21 cellular contexts compared by ENCODE assay signal in genomic region chr3:196039359-196039758, GRCh38. TPM values are rescaled to one million over a fixed set of nuclear protein-coding genes. Genes with fewer than 3 reads are reported as not detected.
DNase-seq lines count a peak whose midpoint lies in the region; ATAC-seq, FAIRE-seq and TF ChIP-seq lines count a peak whose summit lies in the region.
"Had no signal": no experiment of that assay in that cellular context is flagged by ENCODE, and none has a peak within 500 bp of the region (broad histone marks: within the 10 kb centered on the region; RNA-seq: fewer than 3 reads in every experiment).

No MANE protein-coding gene starts in this region.

- H3K4me1 Mint-ChIP-seq in activated T-helper 1 cell treated with anti-CD3 and anti-CD28 coated beads, Interleukin-12 subunit alpha, Interleukin-12 subunit beta, Interleukin-2, Interleukin-4 antibody, amounts not matched to agents 30 ng/mL and 10 ng/mL and 1 ng/mL, durations not matched to agents 14 hours and 24 hours and 36 hours (ENCODE audit: low read depth), result peaks cover 5% of the 10 kb centered on the region
- H3K4me1 Mint-ChIP-seq: CD4-positive, alpha-beta memory T cell; GM23338; H9 had no signal

- no peaks in the 10 kb centered on the region for H3K9me1 ChIP-seq in K562 (ENCODE audit: control insufficient read depth, insufficient read depth, low read length)

- H3K9me3 ChIP-seq in HEK293 (ENCODE audit: control insufficient read depth, insufficient read depth, low read depth, low read length) (no peaks in the 10 kb centered on the region), K562 (replicated peaks; ENCODE audit: control insufficient read depth, insufficient read depth, low read depth, low read length) (no peaks in the 10 kb centered on the region; the same call in 1 of the 2 replicates), kidney (ENCODE audit: control insufficient read depth in 1 of 2, low read length in 2 of 2) (no peaks in the 10 kb centered on the region), lower lobe of right lung (no peaks in the 10 kb centered on the region), vagina (no peaks in the 10 kb centered on the region)

- no peaks in the 10 kb centered on the region for H3K36me3 ChIP-seq in HEK293 (ENCODE audit: control insufficient read depth in 2 of 2, insufficient read depth in 1 of 2, low read length in 2 of 2)
- no peaks in the 10 kb centered on the region for H3K36me3 ChIP-seq in K562 (ENCODE audit: control insufficient read depth, insufficient read depth, low read length)
- no peaks in the 10 kb centered on the region for H3K36me3 ChIP-seq in kidney (ENCODE audit: control insufficient read depth in 1 of 2, insufficient read depth in 2 of 2, low read length in 2 of 2)
- no peaks in the 10 kb centered on the region for H3K36me3 ChIP-seq in lower lobe of right lung
- no peaks in the 10 kb centered on the region for H3K36me3 ChIP-seq in vagina

- H3K27ac ChIP-seq in HEK293 (ENCODE audit: extremely low read depth, low read depth, low read length), result no peak overlapping the region
- no peak overlapping the region for H3K27ac ChIP-seq in K562 (ENCODE audit: extremely low read depth, low read depth, low read length)
- no peak overlapping the region for H3K27ac ChIP-seq in kidney (ENCODE audit: low read depth in 2 of 2, low read length in 2 of 2)
- no peak overlapping the region for H3K27ac ChIP-seq in lower lobe of right lung
- no peak overlapping the region for H3K27ac ChIP-seq in vagina

- H3K79me2 ChIP-seq in K562 (ENCODE audit: control insufficient read depth, insufficient read depth, low read length), result no peaks in the 10 kb centered on the region

- H3K4me3 ChIP-seq in HEK293 (ENCODE audit: low read depth, low read length) (no peak overlapping the region), K562 (no peak overlapping the region), kidney (ENCODE audit: low read length in 2 of 2) (no peak overlapping the region), lower lobe of right lung (no peak overlapping the region), vagina (no peak overlapping the region)
- H3K4me3 ChIP-seq: GM12878, GM23338 had no signal

- ATAC-seq in K562 (no peak), lower lobe of right lung (no peak)
- ATAC-seq: GM12878, GM23338, HCT116 had no signal

- no peak for TF ChIP-seq POLR2A in K562 (conservative IDR thresholded peaks at IDR 0.05)
- TF ChIP-seq POLR2A in vagina (IDR thresholded peaks at IDR 0.05), result no peak

- POLR2A ChIA-PET in HEK293 (lab: Yijun Ruan, JAX) (no interaction called here), K562 (lab: Yijun Ruan, JAX) (interaction anchor here (1.8 to 3.8 kb wide), 2 partner anchors 11 to 17 kb away, joined by 5 to 33 read pairs; no protein-coding TSS in a partner anchor)

- no peak for TF ChIP-seq RAD21 in K562 (CRISPR knock-in tag; conservative IDR thresholded peaks at IDR 0.05 in 1 of 2, IDR thresholded peaks at IDR 0.05 in 1 of 2)

- H3K4me2 ChIP-seq in K562 (ENCODE audit: insufficient read depth, low read length), result no peak overlapping the region
- H3K4me2 ChIP-seq: GM23338 had no signal

- CTCF ChIA-PET in HEK293 (lab: Yijun Ruan, JAX), result interaction anchor here (0.7 kb wide), 1 partner anchor 1234 kb away, joined by 3 read pairs; no protein-coding TSS in a partner anchor
- CTCF ChIA-PET in K562 (lab: Yijun Ruan, JAX; ENCODE audit: low intra/inter-chr PET ratio), result no interaction called here

- FAIRE-seq in A204.1 (lab: Jason Lieb, UNC) (peak; percentile 56), K562 (lab: Jason Lieb, UNC) (no peak), kidney (lab: Jason Lieb, UNC) (peak; percentile 19)
- FAIRE-seq: GM12878, GM18507 had no signal

- H4K20me1 ChIP-seq in K562 (replicated peaks; ENCODE audit: control insufficient read depth, insufficient read depth, low read length), result no peaks in the 10 kb centered on the region

- H3K36me3 Mint-ChIP-seq in activated T-helper 1 cell treated with anti-CD3 and anti-CD28 coated beads, Interleukin-12 subunit alpha, Interleukin-12 subunit beta, Interleukin-2, Interleukin-4 antibody, amounts not matched to agents 30 ng/mL and 10 ng/mL and 1 ng/mL, durations not matched to agents 14 hours and 24 hours and 36 hours (ENCODE audit: low read depth), result peaks cover 18% of the 10 kb centered on the region

- H3K9me3 Mint-ChIP-seq in activated T-helper 1 cell treated with anti-CD3 and anti-CD28 coated beads, Interleukin-12 subunit alpha, Interleukin-12 subunit beta, Interleukin-2, Interleukin-4 antibody, amounts not matched to agents 30 ng/mL and 10 ng/mL and 1 ng/mL, durations not matched to agents 14 hours and 24 hours and 36 hours, result peaks cover 18% of the 10 kb centered on the region

- TF ChIP-seq CTCF in HEK293 (tag by site-specific recombination; IDR thresholded peaks at IDR 0.05) (no peak), K562 (IDR thresholded peaks at IDR 0.05 in 2 of 3, conservative IDR thresholded peaks at IDR 0.05 in 1 of 3; ENCODE audit: insufficient read depth in 2 of 3, low read depth in 1 of 3, low read length in 3 of 3) (no peak), kidney (IDR thresholded peaks at IDR 0.05; ENCODE audit: borderline replicate concordance, extremely low read depth, insufficient read depth) (no peak), lower lobe of right lung (IDR thresholded peaks at IDR 0.05) (no peak), vagina (IDR thresholded peaks at IDR 0.05) (no peak)

- H3K27me3 Mint-ChIP-seq in activated T-helper 1 cell treated with anti-CD3 and anti-CD28 coated beads, Interleukin-12 subunit alpha, Interleukin-12 subunit beta, Interleukin-2, Interleukin-4 antibody, amounts not matched to agents 30 ng/mL and 10 ng/mL and 1 ng/mL, durations not matched to agents 14 hours and 24 hours and 36 hours (ENCODE audit: insufficient read depth), result no peaks in the 10 kb centered on the region
- H3K27me3 Mint-ChIP-seq: CD4-positive, alpha-beta memory T cell had no signal

- BruUV-seq in K562 (replicated peaks; lab: Mats Ljungman, UMichigan), result no TSS peak

- no peak overlapping the region for H3K27ac Mint-ChIP-seq in activated T-helper 1 cell treated with anti-CD3 and anti-CD28 coated beads, Interleukin-12 subunit alpha, Interleukin-12 subunit beta, Interleukin-2, Interleukin-4 antibody, amounts not matched to agents 30 ng/mL and 10 ng/mL and 1 ng/mL, durations not matched to agents 14 hours and 24 hours and 36 hours
- H3K27ac Mint-ChIP-seq: CD4-positive, alpha-beta memory T cell; GM23338; H9; HFFc6 had no signal

- no peak for TF ChIP-seq EP300 in K562 (IDR thresholded peaks at IDR 0.05; ENCODE audit: low read length)

- intact Hi-C loops in K562 (cut with micrococcal nuclease) (no loop called here), kidney (cut with DNase I) (no loop called here), lower lobe of right lung (cut with DNase I) (no loop called here), vagina (cut with DNase I) (no loop called here)
- intact Hi-C loops in activated T-helper 1 cell treated with anti-CD3 and anti-CD28 coated beads, Interleukin-12 subunit alpha, Interleukin-12 subunit beta, Interleukin-2, Interleukin-4 antibody, amounts not matched to agents 30 ng/mL and 10 ng/mL and 1 ng/mL, durations not matched to agents 14 hours and 24 hours and 36 hours (cut with micrococcal nuclease), result no loop called here

- in situ Hi-C loops in K562 (cut with MboI), result no loop called here

- DNase-seq in K562 (ENCODE audit: extremely low read depth in 1 of 4, low spot score in 3 of 4) (no peak), kidney (no peak), lower lobe of right lung (no peak), vagina (ENCODE audit: extremely low spot score in 2 of 2) (no peak)
- DNase-seq in activated T-helper 1 cell treated with anti-CD3 and anti-CD28 coated beads, Interleukin-12 subunit alpha, Interleukin-12 subunit beta, Interleukin-2, Interleukin-4 antibody, amounts not matched to agents 30 ng/mL and 10 ng/mL and 1 ng/mL, durations not matched to agents 14 hours and 24 hours and 36 hours (ENCODE audit: low spot score), result no peak
- DNase-seq: 8988T; C1 segment of cervical spinal cord; Calu3; CD4-positive, alpha-beta memory T cell; COR-L47; DMS53; DMS79 treated with DMSO at 0.1 percent for 48 hours; GDM1; H9; HFFc6 had no signal

- no peak overlapping the region for H3K4me3 Mint-ChIP-seq in activated T-helper 1 cell treated with anti-CD3 and anti-CD28 coated beads, Interleukin-12 subunit alpha, Interleukin-12 subunit beta, Interleukin-2, Interleukin-4 antibody, amounts not matched to agents 30 ng/mL and 10 ng/mL and 1 ng/mL, durations not matched to agents 14 hours and 24 hours and 36 hours
- H3K4me3 Mint-ChIP-seq: CD4-positive, alpha-beta memory T cell; GM23338; H9; HFFc6 had no signal

- no peaks in the 10 kb centered on the region for H3K27me3 ChIP-seq in K562 (ENCODE audit: control insufficient read depth in 2 of 2, insufficient read depth in 2 of 2, low read length in 2 of 2)
- H3K27me3 ChIP-seq in lower lobe of right lung (ENCODE audit: low read depth), result no peaks in the 10 kb centered on the region
- H3K27me3 ChIP-seq in vagina, result no peaks in the 10 kb centered on the region

- WGBS in K562 (ENCODE audit: insufficient coverage, low coverage, missing lambda C conversion rate), result 100% methylated on average over 2 of the region's 2 CpGs

- no peak overlapping the region for H2AFZ ChIP-seq in K562 (ENCODE audit: low read depth, low read length)
- H2AFZ ChIP-seq: GM23338 had no signal

- H3K4me1 ChIP-seq in HEK293 (ENCODE audit: control insufficient read depth, insufficient read depth, low read length) (no peaks in the 10 kb centered on the region), K562 (replicated peaks in 1 of 2; ENCODE audit: control insufficient read depth in 2 of 2, insufficient read depth in 2 of 2, low read length in 2 of 2) (no peaks in the 10 kb centered on the region), kidney (ENCODE audit: control insufficient read depth in 1 of 2, insufficient read depth in 1 of 2, low read depth in 1 of 2, low read length in 2 of 2) (no peaks in the 10 kb centered on the region), lower lobe of right lung (no peaks in the 10 kb centered on the region), vagina (no peaks in the 10 kb centered on the region)

- no peak overlapping the region for H3K9ac ChIP-seq in K562 (ENCODE audit: insufficient read depth in 1 of 2, low read depth in 2 of 2, low read length in 2 of 2)
- H3K9ac ChIP-seq in kidney (ENCODE audit: low read length in 2 of 2), result no peak overlapping the region

RNA-seq across cellular contexts. Expression of gene TFRC, which starts 42.5 kb away (rescaled TPM):
- total RNA-seq in K562 (2011; cell fraction: chromatin; rRNA removed; ENCODE audit: low replicate concordance), result 1,487 and 3,369 TPM in 2 replicates
- 1,103 and 1,251 TPM in 2 replicates for total RNA-seq in K562 (2011; cell fraction: nucleolus; rRNA removed)
- 1,578 and 1,589 TPM in 2 replicates for total RNA-seq in K562 (2011; cell fraction: nucleoplasm; rRNA removed)
- total RNA-seq in K562 (2014; rRNA removed) (303 and 478 TPM in 2 replicates), K562 (2014; rRNA removed; fragmentation: Illumina TruSeq; extraction: Trizol) (468 and 534 TPM in 2 replicates), K562 (2015; rRNA removed; fragmentation: Illumina TruSeq; extraction: Trizol) (310 and 332 TPM in 2 replicates), K562 (2021) (450 and 470 TPM in 2 replicates), kidney (61.1 TPM), lower lobe of right lung (478 TPM), vagina (61.6 TPM)
- polyA plus RNA-seq in K562 (2011; rRNA removed) (521 and 679 TPM in 2 replicates), K562 (2014; fragmentation: Illumina TruSeq; extraction: Trizol) (239 and 256 TPM in 2 replicates), K562 (2014; fragmentation: Nextera tagmentation; extraction: Ambion mirVana) (100 to 1,000 TPM; 149 to 308 TPM), K562 (2014; rRNA removed) (241 and 268 TPM in 2 replicates), kidney (ENCODE audit: insufficient read depth, low read depth, low replicate concordance) (23.7 TPM)
- polyA plus RNA-seq in K562 (2011; cell fraction: cytosol; rRNA removed), result 104 and 238 TPM in 2 replicates
- 454 and 755 TPM in 2 replicates for polyA plus RNA-seq in K562 (2011; cell fraction: nucleus; rRNA removed)
- polyA plus RNA-seq in K562 (2012), result 166 and 406 TPM in 2 replicates
- polyA minus RNA-seq in K562 (2011; rRNA and poly(A)+ RNA removed), result 2,244 and 2,897 TPM in 2 replicates
- 425 and 493 TPM in 2 replicates for polyA minus RNA-seq in K562 (2011; cell fraction: cytosol; rRNA and poly(A)+ RNA removed)
- 581 and 964 TPM in 2 replicates for polyA minus RNA-seq in K562 (2011; cell fraction: nucleus; rRNA and poly(A)+ RNA removed)
- total RNA-seq in activated T-helper 1 cell treated with anti-CD3 and anti-CD28 coated beads, Interleukin-12 subunit alpha, Interleukin-12 subunit beta, Interleukin-2, Interleukin-4 antibody, amounts not matched to agents 30 ng/mL and 10 ng/mL and 1 ng/mL, durations not matched to agents 14 hours and 24 hours and 36 hours, result 791 TPM in 2 replicates
